ENCODE assay signal across 8 cellular contexts in genomic region chr22:39940757-39941305, GRCh38. TPM values are rescaled to one million over a fixed set of nuclear protein-coding genes. Genes with fewer than 3 reads are reported as not detected.
DNase-seq lines count a peak whose midpoint lies in the region; ATAC-seq, FAIRE-seq and TF ChIP-seq lines count a peak whose summit lies in the region.
"Had no signal": no experiment of that assay in that cellular context is flagged by ENCODE, and none has a peak within 500 bp of the region (broad histone marks: within the 10 kb centered on the region; RNA-seq: fewer than 3 reads in every experiment).

No MANE protein-coding gene starts in this region.

- no peaks in the 10 kb centered on the region for H3K9me3 Mint-ChIP-seq in T-cell
- no peaks in the 10 kb centered on the region for H3K9me3 Mint-ChIP-seq in immature natural killer cell

- H3K27me3 ChIP-seq in pancreas (no peaks in the 10 kb centered on the region), testis (no peaks in the 10 kb centered on the region)
- H3K27me3 ChIP-seq: cardiac muscle cell had no signal

- 0 out of 2 replicates have a peak, but pooled peaks have one; percentile 9 for TF ChIP-seq CTCF in GM12875 (IDR thresholded peaks at IDR 0.05; ENCODE audit: borderline replicate concordance, insufficient read depth, low read depth, low read length)
- TF ChIP-seq CTCF in pancreas (IDR thresholded peaks at IDR 0.05) = no peak
- TF ChIP-seq CTCF in testis (IDR thresholded peaks at IDR 0.05) = no peak

- ATAC-seq in T-cell (replicated peaks in 1 of 4) = peak; percentile 60 to 69 (median 66)
- ATAC-seq in HG03108 (IDR thresholded peaks at IDR 0.05; ENCODE audit: unreplicated experiment) = no peak
- no peak for ATAC-seq in pancreas

- 77 to 78% methylated on average over 9 of the region's 9 CpGs for WGBS in pancreas, 2 donors
- WGBS in testis, 2 donors = 80 to 81% methylated on average over 9 of the region's 9 CpGs

- H3K4me3 Mint-ChIP-seq in T-cell = peak overlapping the region; percentile 39 to 80 (median 62)
- H3K4me3 Mint-ChIP-seq in immature natural killer cell = peak overlapping the region in 2 of 5 donors; percentile 30 to 33

- peaks cover 97 to 98% (median 97%) of the 10 kb centered on the region in 3 donors for H3K4me1 Mint-ChIP-seq in T-cell
- peaks cover 78 to 87% of the 10 kb centered on the region in 2 donors for H3K4me1 Mint-ChIP-seq in immature natural killer cell

- H3K4me1 ChIP-seq in pancreas (no peaks in the 10 kb centered on the region), testis (no peaks in the 10 kb centered on the region)

- no peaks in the 10 kb centered on the region for H3K27me3 Mint-ChIP-seq in T-cell
- no peaks in the 10 kb centered on the region for H3K27me3 Mint-ChIP-seq in immature natural killer cell (ENCODE audit: low read depth in 3 of 3)

- intact Hi-C loops in pancreas (cut with DNase I) = no loop called here
- intact Hi-C loops in testis (cut with DNase I; ENCODE audit: low total_unique reads) = no loop called here

- DNase-seq in T-cell (peak in 8 of 34 experiments; percentile 21 to 50 (median 40)), immature natural killer cell (peak in 1 of 3 donors; percentile 37), pancreas (no peak), testis (no peak)

- TF ChIP-seq POLR2A in testis (IDR thresholded peaks at IDR 0.05) = no peak

- POLR2A ChIA-PET in T-cell (lab: Charles Lee) = interaction anchor here in 1 of 2 donors (0.6 kb wide), 1 partner anchor 378 kb away, joined by 3 read pairs; no protein-coding TSS in a partner anchor

- peaks cover 6% of the 10 kb centered on the region for H3K36me3 Mint-ChIP-seq in T-cell
- H3K36me3 Mint-ChIP-seq in immature natural killer cell = no peaks in the 10 kb centered on the region

- no peaks in the 10 kb centered on the region for H3K9me3 ChIP-seq in pancreas
- no peaks in the 10 kb centered on the region for H3K9me3 ChIP-seq in testis

- no peaks in the 10 kb centered on the region for H3K36me3 ChIP-seq in pancreas
- no peaks in the 10 kb centered on the region for H3K36me3 ChIP-seq in testis (ENCODE audit: low read depth, missing control alignments)
- H3K36me3 ChIP-seq: cardiac muscle cell had no signal

- peak overlapping the region in 1 of 2 donors; percentile 95 for H3K27ac Mint-ChIP-seq in T-cell
- H3K27ac Mint-ChIP-seq in immature natural killer cell = peak overlapping the region; percentile 27 to 83 (median 64)

- CTCF ChIA-PET in T-cell (lab: Charles Lee) = no interaction called here

- FAIRE-seq in pancreas (lab: Jason Lieb, UNC) = no peak

- no peak overlapping the region for H3K4me3 ChIP-seq in GM12875 (ENCODE audit: low read depth, low read length)
- H3K4me3 ChIP-seq in pancreas = no peak overlapping the region
- no peak overlapping the region for H3K4me3 ChIP-seq in testis
- H3K4me3 ChIP-seq: cardiac muscle cell had no signal

- no peak overlapping the region for H3K27ac ChIP-seq in pancreas
- H3K27ac ChIP-seq in testis = no peak overlapping the region
- H3K27ac ChIP-seq: cardiac muscle cell had no signal

RNA-seq across cellular contexts. Expression of gene TMA7B, which starts 19.4 kb away (rescaled TPM):
- total RNA-seq in T-cell (10 to 100 TPM in 2 of 5 donors, 1 to 10 TPM in 3; 7.8 to 18.9 (median 9.0) TPM), pancreas (under 1 TPM in 2 of 6 donors, not detected in 4; 0.13 to 0.17 TPM), testis (under 1 TPM; 0.43 to 0.47 TPM)
- polyA plus RNA-seq in immature natural killer cell (1 to 10 TPM in 2 of 3 donors, not detected in 1; 1.4 to 2.1 TPM), pancreas (not detected), testis (ENCODE audit: insufficient read depth, low read depth, low replicate concordance) (not detected)
- total RNA-seq: cardiac muscle cell had no signal
- polyA plus RNA-seq: cardiac muscle cell had no signal

RNA-seq across cellular contexts. Expression of gene GRAP2, which starts 39.9 kb away (rescaled TPM):
- total RNA-seq in T-cell = 100 to 1,000 TPM; 138 to 199 (median 157) TPM
- 10 to 100 TPM; 41.7 to 67.5 (median 46.0) TPM for polyA plus RNA-seq in immature natural killer cell
- total RNA-seq in pancreas = 1 to 10 TPM in 1 of 6 donors, under 1 TPM in 5; 0.42 to 1.3 (median 0.79) TPM
- 1 to 10 TPM in 1 of 2 donors, under 1 TPM in 1; 0.46 to 1.2 TPM for polyA plus RNA-seq in pancreas
- 1 to 10 TPM; 5.3 to 6.1 TPM for total RNA-seq in testis
- 5.0 TPM for polyA plus RNA-seq in testis (ENCODE audit: insufficient read depth, low read depth, low replicate concordance)
- polyA plus RNA-seq: cardiac muscle cell had no signal

RNA-seq across cellular contexts. Expression of gene ENTHD1, which starts 47.3 kb away (rescaled TPM):
- under 1 TPM; 0.13 to 0.36 (median 0.20) TPM for total RNA-seq in T-cell
- not detected for polyA plus RNA-seq in immature natural killer cell
- total RNA-seq in pancreas = not detected
- polyA plus RNA-seq in pancreas = under 1 TPM in 1 of 2 donors, not detected in 1; 0.02 TPM
- total RNA-seq in testis = 10 to 100 TPM; 10.9 to 12.0 TPM
- polyA plus RNA-seq in testis (ENCODE audit: insufficient read depth, low read depth, low replicate concordance) = 21.1 TPM
- total RNA-seq: cardiac muscle cell, RPMI7951 had no signal
- polyA plus RNA-seq: cardiac muscle cell had no signal

RNA-seq across cellular contexts. Expression of gene FAM83F, which starts 53.9 kb away (rescaled TPM):
- total RNA-seq in T-cell (1 to 10 TPM in 2 of 5 donors, under 1 TPM in 3; 0.26 to 4.9 (median 0.79) TPM), pancreas (10 to 100 TPM; 12.1 to 19.8 (median 16.8) TPM), testis (10 to 100 TPM; 30.2 to 41.1 TPM)
- polyA plus RNA-seq in immature natural killer cell (not detected), pancreas (1 to 10 TPM; 4.9 to 5.1 TPM), testis (ENCODE audit: insufficient read depth, low read depth, low replicate concordance) (57.7 TPM)
- total RNA-seq: RPMI7951 had no signal
- polyA plus RNA-seq: cardiac muscle cell had no signal

Comparison
In these comparisons a context has a peak if more than half of its experiments do, and no peak if none do; other contexts are left out.
1. ATAC-seq: peak in T-cell (4 of 4); none in HG03108 (single experiment) and pancreas (0 of 4).
2. RNA of gene TMA7B, which starts 19.4 kb away (total RNA-seq): 7.8 to 18.9 TPM in T-cell; 0.43 to 0.47 TPM in testis and 0.13 to 0.17 TPM in pancreas; every median in the first group is over 4 times any median in the second.
3. RNA of gene GRAP2, which starts 39.9 kb away (total RNA-seq): 138 to 199 TPM in T-cell; 5.3 to 6.1 TPM in testis and 0.42 to 1.3 TPM in pancreas; every median in the first group is over 10 times any median in the second.
4. RNA of gene ENTHD1, which starts 47.3 kb away (total RNA-seq): 10.9 to 12.0 TPM in testis; 0.13 to 0.36 TPM in T-cell and not detected in pancreas; every median in the first group is over 4 times any median in the second.